Comparison of ENCODE assay signal across 2 cellular contexts in genomic region chr11:114309517-114309916, GRCh38.
TF ChIP-seq lines count a peak whose summit lies in the region.

No MANE protein-coding gene starts in this region.

TF ChIP-seq in liver, 16 proteins besides CTCF, POLR2A, EP300 and RAD21:
- TF ChIP-seq JUND (IDR thresholded peaks at IDR 0.05) (peak in 1 of 2 donors; percentile 15), HNF4G (IDR thresholded peaks at IDR 0.05) (no peak), REST (IDR thresholded peaks at IDR 0.05) (no peak), FOXA1 (IDR thresholded peaks at IDR 0.05) (no peak)

TF ChIP-seq in HepG2, 621 proteins besides CTCF, POLR2A, EP300 and RAD21:
- TF ChIP-seq RNF2 (conservative IDR thresholded peaks at IDR 0.05; ENCODE audit: low read depth) (no peak), RBAK (CRISPR knock-in tag; IDR thresholded peaks at IDR 0.05) (no peak), SP5 (CRISPR knock-in tag; IDR thresholded peaks at IDR 0.05; ENCODE audit: borderline replicate concordance, low read depth) (no peak), HNRNPUL1 (IDR thresholded peaks at IDR 0.05; ENCODE audit: low read depth, low read length) (no peak), AHDC1 (CRISPR knock-in tag; IDR thresholded peaks at IDR 0.05; ENCODE audit: borderline replicate concordance) (no peak), POLR2AphosphoS5 (IDR thresholded peaks at IDR 0.05; ENCODE audit: low read depth, low read length) (no peak), KAT2B (IDR thresholded peaks at IDR 0.05; ENCODE audit: borderline replicate concordance, low read depth, low read length) (no peak), HNRNPK (IDR thresholded peaks at IDR 0.05; ENCODE audit: low read depth, low read length, poor library complexity, severe bottlenecking) (no peak), ARHGAP35 (CRISPR knock-in tag; IDR thresholded peaks at IDR 0.05; ENCODE audit: borderline replicate concordance) (no peak), ZNF432 (CRISPR knock-in tag; IDR thresholded peaks at IDR 0.05; ENCODE audit: borderline replicate concordance) (no peak), ZNF792 (CRISPR knock-in tag; IDR thresholded peaks at IDR 0.05) (no peak), GATAD1 (CRISPR knock-in tag; IDR thresholded peaks at IDR 0.05) (no peak), SOX5 (CRISPR knock-in tag; IDR thresholded peaks at IDR 0.05; ENCODE audit: borderline replicate concordance) (no peak)
- TF ChIP-seq, protein P1, sequence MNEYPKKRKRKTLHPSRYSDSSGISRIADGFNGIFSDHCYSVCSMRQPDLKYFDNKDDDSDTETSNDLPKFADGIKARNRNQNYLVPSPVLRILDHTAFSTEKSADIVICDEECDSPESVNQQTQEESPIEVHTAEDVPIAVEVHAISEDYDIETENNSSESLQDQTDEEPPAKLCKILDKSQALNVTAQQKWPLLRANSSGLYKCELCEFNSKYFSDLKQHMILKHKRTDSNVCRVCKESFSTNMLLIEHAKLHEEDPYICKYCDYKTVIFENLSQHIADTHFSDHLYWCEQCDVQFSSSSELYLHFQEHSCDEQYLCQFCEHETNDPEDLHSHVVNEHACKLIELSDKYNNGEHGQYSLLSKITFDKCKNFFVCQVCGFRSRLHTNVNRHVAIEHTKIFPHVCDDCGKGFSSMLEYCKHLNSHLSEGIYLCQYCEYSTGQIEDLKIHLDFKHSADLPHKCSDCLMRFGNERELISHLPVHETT (CRISPR knock-in tag; conservative IDR thresholded peaks at IDR 0.05) = no peak
- TF ChIP-seq, protein P2, sequence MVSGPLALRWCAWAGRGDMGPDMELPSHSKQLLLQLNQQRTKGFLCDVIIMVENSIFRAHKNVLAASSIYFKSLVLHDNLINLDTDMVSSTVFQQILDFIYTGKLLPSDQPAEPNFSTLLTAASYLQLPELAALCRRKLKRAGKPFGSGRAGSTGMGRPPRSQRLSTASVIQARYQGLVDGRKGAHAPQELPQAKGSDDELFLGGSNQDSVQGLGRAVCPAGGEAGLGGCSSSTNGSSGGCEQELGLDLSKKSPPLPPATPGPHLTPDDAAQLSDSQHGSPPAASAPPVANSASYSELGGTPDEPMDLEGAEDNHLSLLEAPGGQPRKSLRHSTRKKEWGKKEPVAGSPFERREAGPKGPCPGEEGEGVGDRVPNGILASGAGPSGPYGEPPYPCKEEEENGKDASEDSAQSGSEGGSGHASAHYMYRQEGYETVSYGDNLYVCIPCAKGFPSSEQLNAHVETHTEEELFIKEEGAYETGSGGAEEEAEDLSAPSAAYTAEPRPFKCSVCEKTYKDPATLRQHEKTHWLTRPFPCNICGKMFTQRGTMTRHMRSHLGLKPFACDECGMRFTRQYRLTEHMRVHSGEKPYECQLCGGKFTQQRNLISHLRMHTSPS (CRISPR knock-in tag; IDR thresholded peaks at IDR 0.05; ENCODE audit: low read depth) = no peak
TF ChIP-seq in HepG2: peak in this region for 0.
